1 cellular context compared by ENCODE assay signal in genomic region chr15:96365781-96366525, GRCh38.
TF ChIP-seq lines count a peak whose summit lies in the region.

No MANE protein-coding gene starts in this region.

TF ChIP-seq in SK-N-SH treated with all-trans-retinoic acid at 6 μM for 48 hours, 23 proteins besides CTCF, POLR2A, EP300 and RAD21 (continued from another document):
- TF ChIP-seq TSHZ2 (CRISPR knock-in tag; IDR thresholded peaks at IDR 0.05), result no peak
- TF ChIP-seq CSDC2 (CRISPR knock-in tag; IDR thresholded peaks at IDR 0.05), result no peak
- TF ChIP-seq ZNF565 (CRISPR knock-in tag; conservative IDR thresholded peaks at IDR 0.05; ENCODE audit: low read depth), result no peak
- no peak for TF ChIP-seq TCF4 (CRISPR knock-in tag; IDR thresholded peaks at IDR 0.05; ENCODE audit: borderline replicate concordance)
- no peak for TF ChIP-seq PPARA (CRISPR knock-in tag; IDR thresholded peaks at IDR 0.05; ENCODE audit: borderline replicate concordance)
- no peak for TF ChIP-seq SNAI2 (CRISPR knock-in tag; IDR thresholded peaks at IDR 0.05)
- TF ChIP-seq, protein P1, sequence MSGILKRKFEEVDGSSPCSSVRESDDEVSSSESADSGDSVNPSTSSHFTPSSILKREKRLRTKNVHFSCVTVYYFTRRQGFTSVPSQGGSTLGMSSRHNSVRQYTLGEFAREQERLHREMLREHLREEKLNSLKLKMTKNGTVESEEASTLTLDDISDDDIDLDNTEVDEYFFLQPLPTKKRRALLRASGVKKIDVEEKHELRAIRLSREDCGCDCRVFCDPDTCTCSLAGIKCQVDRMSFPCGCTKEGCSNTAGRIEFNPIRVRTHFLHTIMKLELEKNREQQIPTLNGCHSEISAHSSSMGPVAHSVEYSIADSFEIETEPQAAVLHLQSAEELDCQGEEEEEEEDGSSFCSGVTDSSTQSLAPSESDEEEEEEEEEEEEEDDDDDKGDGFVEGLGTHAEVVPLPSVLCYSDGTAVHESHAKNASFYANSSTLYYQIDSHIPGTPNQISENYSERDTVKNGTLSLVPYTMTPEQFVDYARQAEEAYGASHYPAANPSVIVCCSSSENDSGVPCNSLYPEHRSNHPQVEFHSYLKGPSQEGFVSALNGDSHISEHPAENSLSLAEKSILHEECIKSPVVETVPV (CRISPR knock-in tag; IDR thresholded peaks at IDR 0.05), result no peak
- TF ChIP-seq ZNF8 (CRISPR knock-in tag; IDR thresholded peaks at IDR 0.05), result no peak
